8 cellular contexts compared by ENCODE assay signal in the genomic region with DNA sequence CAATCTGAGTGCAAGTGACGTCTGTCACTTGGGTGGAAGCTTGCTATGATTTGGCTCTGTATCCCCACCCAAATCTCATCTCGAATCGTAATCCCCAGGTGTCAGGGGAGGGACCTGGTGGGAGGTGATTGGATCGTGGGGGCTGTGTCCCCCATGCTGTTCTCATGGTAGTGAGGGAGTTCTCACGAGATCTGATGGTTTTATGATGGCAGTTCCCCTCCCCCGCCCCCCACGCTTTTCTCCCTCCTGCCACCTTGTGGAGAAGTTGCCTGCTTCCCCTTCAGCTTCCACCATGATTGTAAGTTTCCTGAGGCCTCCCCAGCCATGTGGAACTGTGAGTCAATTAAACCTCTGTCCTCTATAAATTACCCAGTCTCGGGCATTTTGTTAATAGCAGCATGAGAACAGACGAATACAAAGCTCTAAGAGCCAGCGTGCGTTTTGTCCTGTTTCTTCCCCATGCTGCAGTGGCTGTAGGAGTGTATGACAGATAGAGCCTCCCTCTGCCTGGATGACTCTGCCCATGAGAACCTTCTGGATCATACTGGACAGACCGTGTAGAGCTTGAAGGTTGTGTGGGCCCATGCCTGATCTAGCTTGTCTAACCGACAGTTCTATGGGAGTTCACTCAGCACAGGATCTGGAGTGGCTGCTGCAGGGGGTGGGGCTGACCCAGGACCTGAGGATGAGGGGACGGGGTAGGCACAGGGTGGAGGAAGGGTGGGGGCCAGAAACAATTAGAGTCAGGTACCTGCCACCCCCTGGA.
A peak's percentile ranks its signal among the peaks of the same experiment; 100 is the strongest.
DNase-seq lines count a peak whose midpoint lies in the region; ATAC-seq, FAIRE-seq and TF ChIP-seq lines count a peak whose summit lies in the region.

No MANE protein-coding gene starts in this region.

- H2AK5ac ChIP-seq in IMR-90 (ENCODE audit: low read depth, low read length) (peak overlapping the region; percentile 71), mesendoderm (ENCODE audit: low read length) (no peak overlapping the region)

- no peak overlapping the region for H4K91ac ChIP-seq in IMR-90 (ENCODE audit: insufficient read depth, low read depth, low read length)

- CTCF ChIA-PET in IMR-90 (lab: Yijun Ruan, JAX) = interaction anchor here (0.8 kb wide), 1 partner anchor 28 kb away, joined by 3 read pairs; no protein-coding TSS in a partner anchor
- CTCF ChIA-PET in K562 (lab: Yijun Ruan, JAX; ENCODE audit: low intra/inter-chr PET ratio) = no interaction called here
- CTCF ChIA-PET in T-cell (lab: Charles Lee) = interaction anchor here in 1 of 2 donors (0.6 kb wide), 1 partner anchor 148 kb away, joined by 3 read pairs; no protein-coding TSS in a partner anchor

- H3K27me3 ChIP-seq in IMR-90 (ENCODE audit: control insufficient read depth, insufficient read depth, low read length) = no peaks in the 10 kb centered on the region
- peaks cover 2 to 22% of the 10 kb centered on the region in 2 experiments; a peak in 2 of 5 replicates for H3K27me3 ChIP-seq in K562 (ENCODE audit: control insufficient read depth in 2 of 2, insufficient read depth in 2 of 2, low read length in 2 of 2)
- no peaks in the 10 kb centered on the region for H3K27me3 ChIP-seq in mesendoderm (ENCODE audit: insufficient read depth, low read length, poor library complexity)

- H3K4me2 ChIP-seq in IMR-90 (ENCODE audit: low read depth, low read length) (no peak overlapping the region), K562 (ENCODE audit: insufficient read depth, low read length) (no peak overlapping the region), mesendoderm (ENCODE audit: low read length) (no peak overlapping the region)

- H2BK5ac ChIP-seq in IMR-90 (ENCODE audit: low read depth, low read length, poor library complexity, severe bottlenecking) (no peak overlapping the region), mesendoderm (ENCODE audit: low read length) (peak overlapping the region; percentile 79)

- H3K14ac ChIP-seq in IMR-90 (replicated peaks; ENCODE audit: low read depth, low read length) = no peak overlapping the region; the same call in 1 of the 2 replicates

- 93% methylated on average over 4 of the region's 14 CpGs; no CpG with 5 or more reads in 1 of the 2 experiments for WGBS in IMR-90 (ENCODE audit: extremely low coverage in 2 of 2, insufficient read length in 1 of 2), 2 experiments
- 44% methylated on average over 12 of the region's 14 CpGs for WGBS in K562 (ENCODE audit: insufficient coverage, low coverage, missing lambda C conversion rate)
- no CpG with 5 or more reads among the region's 14 CpGs for WGBS in mesendoderm (ENCODE audit: extremely low coverage, insufficient coverage, low lambda C conversion rate)

- POLR2A ChIA-PET in IMR-90 (lab: Charles Lee; ENCODE audit: unreplicated experiment) = no interaction called here
- POLR2A ChIA-PET in K562 (lab: Yijun Ruan, JAX) = interaction anchor here (0.6 to 0.9 kb wide), 3 partner anchors 55 to 494 kb away, joined by 3 read pairs; no protein-coding TSS in a partner anchor
- POLR2A ChIA-PET in T-cell (lab: Charles Lee) = interaction anchor here in 1 of 2 donors (0.6 kb wide), 1 partner anchor 615 kb away, joined by 3 read pairs; no protein-coding TSS in a partner anchor

- H3K4ac ChIP-seq in IMR-90 (ENCODE audit: low read depth, low read length) = 0 out of 2 replicates have a peak overlapping the region, but pooled peaks have one; percentile 15
- H3K4ac ChIP-seq in mesendoderm (ENCODE audit: low read depth, low read length) = peak overlapping the region; percentile 56

- BruUV-seq in IMR-90 (replicated peaks; lab: Mats Ljungman, UMichigan) (no TSS peak), K562 (replicated peaks; lab: Mats Ljungman, UMichigan) (no TSS peak)

- H2AK9ac ChIP-seq in IMR-90 (replicated peaks; ENCODE audit: low read depth, low read length, poor library complexity) = no peak overlapping the region

- peak; percentile 22 for TF ChIP-seq CTCF in D721Med (IDR thresholded peaks at IDR 0.05; ENCODE audit: insufficient read depth, missing control alignments)
- TF ChIP-seq CTCF in IMR-90 (conservative IDR thresholded peaks at IDR 0.05; ENCODE audit: low read depth, low read length) = peak; percentile 20; the same call in 1 of the 2 replicates
- peak; percentile 36 to 50 (median 47); a peak in 5 of 6 replicates for TF ChIP-seq CTCF in K562 (IDR thresholded peaks at IDR 0.05 in 2 of 3, conservative IDR thresholded peaks at IDR 0.05 in 1 of 3; ENCODE audit: insufficient read depth in 2 of 3, low read depth in 1 of 3, low read length in 3 of 3)

- dilution Hi-C loops in IMR-90 (cut with HindIII; ENCODE audit: low sequenced_read_pairs, unreplicated experiment) = no loop called here

- no peaks in the 10 kb centered on the region for H3K79me1 ChIP-seq in IMR-90 (ENCODE audit: low read depth in 1 of 2, low read length in 2 of 2)
- H3K79me1 ChIP-seq in mesendoderm (ENCODE audit: low read length) = no peaks in the 10 kb centered on the region

- H3K9me3 ChIP-seq in IMR-90 (ENCODE audit: control insufficient read depth, insufficient read depth, low read length) (no peaks in the 10 kb centered on the region), K562 (replicated peaks; ENCODE audit: control insufficient read depth, insufficient read depth, low read depth, low read length) (no peaks in the 10 kb centered on the region)

- no peaks in the 10 kb centered on the region for H4K20me1 ChIP-seq in IMR-90 (ENCODE audit: insufficient read depth, low read length)
- no peaks in the 10 kb centered on the region for H4K20me1 ChIP-seq in K562 (replicated peaks; ENCODE audit: control insufficient read depth, insufficient read depth, low read length)

- H3K79me2 ChIP-seq in K562 (ENCODE audit: control insufficient read depth, insufficient read depth, low read length) (no peaks in the 10 kb centered on the region), mesendoderm (ENCODE audit: control insufficient read depth, insufficient read depth, low read length) (no peaks in the 10 kb centered on the region)

- H3K9me1 ChIP-seq in IMR-90 (ENCODE audit: insufficient read depth, low read length) = peaks cover 22% of the 10 kb centered on the region
- no peaks in the 10 kb centered on the region for H3K9me1 ChIP-seq in K562 (ENCODE audit: control insufficient read depth, insufficient read depth, low read length)

- H2BK20ac ChIP-seq in IMR-90 (ENCODE audit: low read depth, low read length) = no peak overlapping the region

- in situ Hi-C loops in IMR-90 (cut with MboI; ENCODE audit: low sequenced_read_pairs) (no loop called here), K562 (cut with MboI) (no loop called here)

- H3K18ac ChIP-seq in IMR-90 (ENCODE audit: low read depth, low read length) = 0 out of 2 replicates have a peak overlapping the region, but pooled peaks have one; percentile 3
- H3K18ac ChIP-seq in mesendoderm (ENCODE audit: low read length) = no peak overlapping the region

- H3K23ac ChIP-seq in IMR-90 (ENCODE audit: low read depth, low read length) (no peak overlapping the region), mesendoderm (ENCODE audit: low read length) (no peak overlapping the region)

- H3K4me3 ChIP-seq in IMR-90 (ENCODE audit: insufficient read depth, low read depth, low read length) (no peak overlapping the region), K562 (no peak overlapping the region), mesendoderm (ENCODE audit: low read length) (no peak overlapping the region)

- no peak overlapping the region for H3K9ac ChIP-seq in IMR-90 (ENCODE audit: low read depth, low read length)
- no peak overlapping the region for H3K9ac ChIP-seq in K562 (ENCODE audit: insufficient read depth in 1 of 2, low read depth in 2 of 2, low read length in 2 of 2)
- peak overlapping the region; percentile 16 for H3K9ac ChIP-seq in mesendoderm (ENCODE audit: low read length)

- intact Hi-C loops in IMR-90 (cut with micrococcal nuclease) (no loop called here), K562 (cut with micrococcal nuclease) (loop anchor here (5.0 kb wide), 1 partner anchor 52 kb away; no protein-coding TSS in a partner anchor)

- H4K8ac ChIP-seq in IMR-90 (ENCODE audit: low read depth in 2 of 2, low read length in 2 of 2) (no peak overlapping the region), mesendoderm (ENCODE audit: low read depth, low read length) (no peak overlapping the region)

- no peak overlapping the region for H3K4me3 Mint-ChIP-seq in T-cell

- TF ChIP-seq EP300 in K562 (IDR thresholded peaks at IDR 0.05; ENCODE audit: low read length) = peak; percentile 20; the same call in 1 of the 2 replicates

- TF ChIP-seq RAD21 in IMR-90 (IDR thresholded peaks at IDR 0.05; ENCODE audit: low read length) (no peak), K562 (CRISPR knock-in tag; conservative IDR thresholded peaks at IDR 0.05 in 1 of 2, IDR thresholded peaks at IDR 0.05 in 1 of 2) (peak in 1 of 2 experiments; percentile 46; a peak in 2 of 4 replicates)

- H2BK120ac ChIP-seq in IMR-90 (ENCODE audit: low read depth, low read length) (0 out of 2 replicates have a peak overlapping the region, but pooled peaks have one; percentile 37), mesendoderm (ENCODE audit: low read depth, low read length) (peak overlapping the region; percentile 33)

- H3K27ac ChIP-seq in IMR-90 (ENCODE audit: insufficient read depth, low read length) (no peak overlapping the region), K562 (ENCODE audit: extremely low read depth, low read depth, low read length) (no peak overlapping the region), mesendoderm (ENCODE audit: low read depth, low read length) (no peak overlapping the region)

- no peaks in the 10 kb centered on the region for H3K9me3 Mint-ChIP-seq in T-cell

- no peak overlapping the region for H4K5ac ChIP-seq in IMR-90 (ENCODE audit: low read depth, low read length)
- H4K5ac ChIP-seq in mesendoderm (ENCODE audit: low read length) = no peak overlapping the region

- H2BK15ac ChIP-seq in IMR-90 (ENCODE audit: low read depth, low read length) = 0 out of 3 replicates have a peak overlapping the region, but pooled peaks have one; percentile 48
- no peak overlapping the region for H2BK15ac ChIP-seq in mesendoderm (replicated peaks; ENCODE audit: low read depth)

- no peak for DNase-seq in D721Med (ENCODE audit: insufficient read length, low spot score)
- DNase-seq in IMR-90 = no peak
- DNase-seq in K562 (ENCODE audit: extremely low read depth in 1 of 4, low spot score in 3 of 4) = peak in 2 of 4 experiments; percentile 31 to 60
- peak; percentile 86 for DNase-seq in mesendoderm
- no peak for DNase-seq in activated gamma-delta T cell (lab: John Stamatoyannopoulos, UW)
- no peak for DNase-seq in T-cell

- no peaks in the 10 kb centered on the region for H3K36me3 Mint-ChIP-seq in T-cell

- H3K4me1 Mint-ChIP-seq in T-cell = peaks cover 26 to 42% (median 41%) of the 10 kb centered on the region in 3 donors

- no peak overlapping the region for H3K56ac ChIP-seq in IMR-90 (ENCODE audit: extremely low read depth, insufficient read depth, low read length)
- H3K56ac ChIP-seq in mesendoderm (ENCODE audit: low read length) = peak overlapping the region; percentile 72

- H3K36me3 ChIP-seq in IMR-90 (ENCODE audit: control insufficient read depth, insufficient read depth, low read length) (no peaks in the 10 kb centered on the region), K562 (ENCODE audit: control insufficient read depth, insufficient read depth, low read length) (no peaks in the 10 kb centered on the region), mesendoderm (ENCODE audit: control insufficient read depth, insufficient read depth, low read length) (no peaks in the 10 kb centered on the region)

- no peak overlapping the region for H3K27ac Mint-ChIP-seq in T-cell

- H3K4me1 ChIP-seq in IMR-90 (ENCODE audit: control insufficient read depth, insufficient read depth, low read length) = peaks cover 10% of the 10 kb centered on the region; the same call in 1 of the 2 replicates
- peaks cover 0 to 14% of the 10 kb centered on the region in 2 experiments; a peak in 2 of 5 replicates for H3K4me1 ChIP-seq in K562 (replicated peaks in 1 of 2; ENCODE audit: control insufficient read depth in 2 of 2, insufficient read depth in 2 of 2, low read length in 2 of 2)
- peaks cover 9% of the 10 kb centered on the region for H3K4me1 ChIP-seq in mesendoderm (ENCODE audit: control insufficient read depth, low read depth, low read length)

- H2AFZ ChIP-seq in IMR-90 (replicated peaks; ENCODE audit: low read length, poor library complexity) (no peak overlapping the region), K562 (ENCODE audit: low read depth, low read length) (peak overlapping the region; percentile 12; the same call in 1 of the 2 replicates)

- H3K27me3 Mint-ChIP-seq in T-cell = peaks cover 0 to 4% of the 10 kb centered on the region in 2 donors

- ATAC-seq in IMR-90 (ENCODE audit: low read depth) (no peak), K562 (peak; percentile 70), T-cell (replicated peaks in 1 of 4) (no peak), HG03457 (IDR thresholded peaks at IDR 0.05; ENCODE audit: unreplicated experiment) (no peak), HG03342 (IDR thresholded peaks at IDR 0.05; ENCODE audit: unreplicated experiment) (no peak)

- TF ChIP-seq POLR2A in IMR-90 (IDR thresholded peaks at IDR 0.05; ENCODE audit: low read depth, low read length) = no peak
- TF ChIP-seq POLR2A in K562 (conservative IDR thresholded peaks at IDR 0.05) = no peak

- no peak for FAIRE-seq in D721Med (lab: Jason Lieb, UNC)
- peak; percentile 82 for FAIRE-seq in K562 (lab: Jason Lieb, UNC)
